Comparison of ENCODE assay signal across 8 cellular contexts in the genomic region with DNA sequence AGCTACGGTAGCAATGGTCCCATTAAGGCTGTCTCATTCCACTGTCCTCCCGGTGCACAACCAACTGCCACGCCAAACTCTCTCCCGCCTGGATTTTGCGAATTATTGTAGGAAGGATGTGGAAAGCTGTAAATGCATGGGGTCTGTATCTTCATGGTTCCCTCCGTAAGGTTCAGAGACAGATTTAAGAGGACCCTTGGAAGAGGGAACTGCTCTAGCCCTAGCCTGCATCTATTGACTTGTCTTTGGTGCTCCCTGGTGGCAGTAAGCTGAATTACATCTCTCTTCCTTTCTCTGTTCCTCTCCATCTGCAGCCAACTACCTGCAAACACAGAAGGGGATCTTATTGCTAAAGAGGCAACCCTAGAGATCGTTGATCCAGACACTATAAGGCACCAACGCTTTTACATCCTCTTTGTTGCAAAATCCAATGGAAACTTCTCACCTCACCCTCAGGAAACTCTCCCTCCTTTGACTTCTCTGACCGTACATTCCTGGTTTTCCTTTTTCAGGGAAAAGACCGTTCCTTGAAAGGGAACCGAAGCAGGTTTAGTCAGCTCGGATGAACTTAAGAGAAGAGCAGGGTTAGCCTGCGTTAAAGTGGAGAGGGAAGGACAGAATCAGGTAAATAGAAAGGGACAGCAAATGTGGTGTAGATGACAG.
DNase-seq lines count a peak whose midpoint lies in the region; ATAC-seq and TF ChIP-seq lines count a peak whose summit lies in the region.

No MANE protein-coding gene starts in this region.

- TF ChIP-seq CTCF in VCaP (conservative IDR thresholded peaks at IDR 0.05): peak; percentile 82

- H3K27ac ChIP-seq in VCaP: no peak overlapping the region
- H3K27ac ChIP-seq in caudate nucleus (ENCODE audit: low read depth, low read length): no peak overlapping the region

- peak; percentile 80 for DNase-seq in activated CD8-positive, alpha-beta memory T cell treated with anti-CD3 and anti-CD28 coated beads for 24 hours
- DNase-seq in activated CD8-positive, alpha-beta memory T cell treated with anti-CD3 and anti-CD28 coated beads, Interleukin-2, amount 50 U/mL, for 48 hours: no peak
- DNase-seq in NCI-H2171 treated with DMSO at 0.1 percent for 48 hours (lab: John Stamatoyannopoulos, UW): peak; percentile 77
- DNase-seq in caudate nucleus (lab: John Stamatoyannopoulos, UW): peak in 45 of 61 donors; percentile 1 to 73 (median 21)
- peak; percentile 58 for DNase-seq in kidney tubule cell (ENCODE audit: low spot score)
- peak; percentile 40 for DNase-seq in stimulated activated CD8-positive, alpha-beta memory T cell treated with anti-CD3 and anti-CD28 coated beads, Interleukin-15, amount 100 ng/mL, for 1 hour (ENCODE audit: low read depth)

- peak; percentile 77 for ATAC-seq in HG02798 (IDR thresholded peaks at IDR 0.05; ENCODE audit: poor library complexity, unreplicated experiment)
